In genomic region chr3:188584958-188585689, GRCh38 we compare ENCODE assay signal across 8 cellular contexts.
DNase-seq lines count a peak whose midpoint lies in the region; ATAC-seq and TF ChIP-seq lines count a peak whose summit lies in the region.
"Had no signal": no experiment of that assay in that cellular context is flagged by ENCODE, and none has a peak within 500 bp of the region (broad histone marks: within the 10 kb centered on the region; RNA-seq: fewer than 3 reads in every experiment).

No MANE protein-coding gene starts in this region.

- in situ Hi-C loops in Panc1 (cut with HindIII; ENCODE audit: low pct_unique_long_range_greater_than_20kb, low sequenced_read_pairs): no loop called here

- ATAC-seq in Panc1: no peak
- ATAC-seq in lower lobe of right lung: no peak
- no peak for ATAC-seq in HG02610 (IDR thresholded peaks at IDR 0.05; ENCODE audit: unreplicated experiment)

- BruUV-seq in Panc1 (replicated peaks; lab: Mats Ljungman, UMichigan): no TSS peak

- TF ChIP-seq CTCF in Panc1 (IDR thresholded peaks at IDR 0.05) (peak; percentile 18; the same call in 1 of the 2 replicates), endodermal cell (conservative IDR thresholded peaks at IDR 0.05) (peak; percentile 49), lower lobe of right lung (IDR thresholded peaks at IDR 0.05) (no peak)

- WGBS in endodermal cell (ENCODE audit: insufficient coverage in 1 of 2, insufficient read length in 1 of 2), 2 experiments: 60 to 91% methylated on average over 1 to 3 of the region's 4 CpGs

- CTCF ChIA-PET in Panc1 (lab: Charles Lee): no interaction called here

- H3K27me3 Mint-ChIP-seq in endodermal cell (ENCODE audit: insufficient read depth): no peaks in the 10 kb centered on the region

- no peaks in the 10 kb centered on the region for H3K36me3 Mint-ChIP-seq in endodermal cell (ENCODE audit: low read depth)

- H3K9me3 ChIP-seq in Panc1 (ENCODE audit: control insufficient read depth, insufficient read depth, low read depth, low read length) (no peaks in the 10 kb centered on the region), endodermal cell (ENCODE audit: control insufficient read depth, low read length) (no peaks in the 10 kb centered on the region), lower lobe of right lung (no peaks in the 10 kb centered on the region)

- peaks cover 6% of the 10 kb centered on the region for H3K4me1 Mint-ChIP-seq in endodermal cell

- no peak overlapping the region for H3K9ac ChIP-seq in endodermal cell (ENCODE audit: extremely low read depth, low read length, poor library complexity, severe bottlenecking)

- DNase-seq in HPDE6-E6E7 (ENCODE audit: extremely low spot score): peak; percentile 8
- no peak for DNase-seq in Panc1 (ENCODE audit: low read depth, low spot score)
- DNase-seq in endodermal cell: no peak
- DNase-seq in renal cortical epithelial cell (ENCODE audit: low read depth): peak; percentile 38
- no peak for DNase-seq in lower lobe of right lung
- DNase-seq in A172 (ENCODE audit: low spot score): no peak

- no peaks in the 10 kb centered on the region for H3K9me3 Mint-ChIP-seq in endodermal cell

- no peak overlapping the region for H3K27ac Mint-ChIP-seq in endodermal cell

- H3K27me3 ChIP-seq in Panc1 (ENCODE audit: control insufficient read depth, insufficient read depth, low read length) (no peaks in the 10 kb centered on the region), endodermal cell (ENCODE audit: control insufficient read depth, insufficient read depth, low read length, poor library complexity, severe bottlenecking) (no peaks in the 10 kb centered on the region), lower lobe of right lung (ENCODE audit: low read depth) (no peaks in the 10 kb centered on the region)

- no peak overlapping the region for H3K4me3 Mint-ChIP-seq in endodermal cell

- H3K4me1 ChIP-seq in Panc1 (ENCODE audit: control insufficient read depth, insufficient read depth, low read length) (peaks cover 5% of the 10 kb centered on the region; the same call in 1 of the 2 replicates), endodermal cell (ENCODE audit: control insufficient read depth, insufficient read depth, low read length) (no peaks in the 10 kb centered on the region), lower lobe of right lung (peaks cover 26% of the 10 kb centered on the region)

- POLR2A ChIA-PET in Panc1 (lab: Charles Lee): no interaction called here

- H3K27ac ChIP-seq in Panc1 (ENCODE audit: low read length) (no peak overlapping the region), endodermal cell (ENCODE audit: low read depth, low read length) (peak overlapping the region; percentile 22), lower lobe of right lung (no peak overlapping the region)
- H3K27ac ChIP-seq: VCaP had no signal

- H3K4me3 ChIP-seq in Panc1 (ENCODE audit: low read depth in 2 of 2, low read length in 2 of 2): no peak overlapping the region
- no peak overlapping the region for H3K4me3 ChIP-seq in endodermal cell (ENCODE audit: low read length)
- H3K4me3 ChIP-seq in lower lobe of right lung: no peak overlapping the region

- intact Hi-C loops in Panc1 (cut with micrococcal nuclease; ENCODE audit: unreplicated experiment): no loop called here
- intact Hi-C loops in lower lobe of right lung (cut with DNase I): no loop called here

- H3K36me3 ChIP-seq in Panc1 (ENCODE audit: control insufficient read depth, insufficient read depth, low read length) (no peaks in the 10 kb centered on the region), endodermal cell (ENCODE audit: control insufficient read depth, insufficient read depth, low read length) (peaks cover 6% of the 10 kb centered on the region), lower lobe of right lung (no peaks in the 10 kb centered on the region)

Comparison
In these comparisons a context has a peak if more than half of its experiments do, and no peak if none do; other contexts are left out.
1. DNase-seq: peak in HPDE6-E6E7 (single experiment) and renal cortical epithelial cell (single experiment); none in Panc1 (single experiment), endodermal cell (single experiment), lower lobe of right lung (single experiment) and A172 (single experiment).